In the genomic region with DNA sequence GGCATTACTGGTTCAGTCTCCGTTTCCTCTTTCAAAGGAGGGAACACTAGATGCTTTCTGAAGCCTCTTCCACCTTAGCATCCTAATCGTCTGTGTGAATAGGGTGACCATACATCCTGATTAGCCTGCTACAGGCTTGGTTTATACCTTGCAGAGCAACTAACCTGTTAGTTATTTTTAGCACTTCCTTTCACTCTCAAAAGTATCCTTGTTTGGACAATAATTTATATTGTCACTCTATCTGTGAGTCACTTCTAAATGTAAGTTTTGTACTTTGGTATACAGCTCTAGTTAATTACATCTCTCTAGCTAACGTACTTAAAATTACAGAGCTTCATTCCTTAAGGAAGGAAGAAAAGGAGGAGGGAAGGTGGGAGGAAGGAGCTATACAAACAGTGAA, we compare ENCODE assay signal across 27 cellular contexts.
"Had no signal": no experiment of that assay in that cellular context is flagged by ENCODE, and none has a peak within 500 bp of the region (broad histone marks: within the 10 kb centered on the region; RNA-seq: fewer than 3 reads in every experiment).

No MANE protein-coding gene starts in this region.

- H3K36me3 ChIP-seq: adrenal gland, brain microvascular endothelial cell had no signal

- H3K4me3 Mint-ChIP-seq: activated CD4-positive, alpha-beta memory T cell treated with anti-CD3 and anti-CD28 coated beads for 36 hours; activated naive CD4-positive, alpha-beta T cell treated with anti-CD3 and anti-CD28 coated beads for 36 hours; activated T-cell treated with anti-CD3 and anti-CD28 coated beads, Interleukin-2, amount 50 U/mL, for 4 hours; activated T-helper 1 cell treated with anti-CD3 and anti-CD28 coated beads, Interleukin-12 subunit alpha, Interleukin-12 subunit beta, Interleukin-2, Interleukin-4 antibody, amounts not matched to agents 30 ng/mL and 10 ng/mL and 1 ng/mL, durations not matched to agents 14 hours and 24 hours and 36 hours had no signal

- DNase-seq: activated CD4-positive, alpha-beta memory T cell treated with anti-CD3 and anti-CD28 coated beads for 36 hours; activated CD4-positive, alpha-beta T cell treated with anti-CD3 and anti-CD28 coated beads for 4 hours; activated CD4-positive, alpha-beta T cell treated with anti-CD3 and anti-CD28 coated beads, Interleukin-2, amount 50 U/mL, for 1 hour; activated CD8-positive, alpha-beta memory T cell treated with anti-CD3 and anti-CD28 coated beads, Interleukin-2, amount 50 U/mL, for 4 hours; activated gamma-delta T cell treated with Interleukin-2 at 50 U/mL for 16 hours; activated naive CD4-positive, alpha-beta T cell treated with anti-CD3 and anti-CD28 coated beads for 36 hours; activated T-cell treated with anti-CD3 and anti-CD28 coated beads for 4 hours; activated T-cell treated with anti-CD3 and anti-CD28 coated beads, Interleukin-2, amount 50 U/mL, for 4 hours; adrenal gland; brain microvascular endothelial cell; central memory CD4-positive, alpha-beta T cell; NCI-H1092 treated with DMSO at 0.1 percent for 48 hours; NCI-H1417; NCI-H146; NCI-H187; NCI-H2029 treated with DMSO at 0.1 percent for 48 hours; NCI-H2107; NCI-H2171; NCI-H510A; NCI-H526; NCI-H748 treated with DMSO at 0.1 percent for 48 hours; OCI-M1; Right ventricle myocardium superior; T1000 had no signal

- H3K27me3 Mint-ChIP-seq: activated CD4-positive, alpha-beta memory T cell treated with anti-CD3 and anti-CD28 coated beads for 36 hours had no signal

- H3K4me3 ChIP-seq: adrenal gland had no signal

- ATAC-seq: activated CD4-positive, CD25-positive, alpha-beta regulatory T cell treated with anti-CD3 and anti-CD28 coated beads, Interleukin-2, amount 50 U/mL, for 24 hours; activated naive CD4-positive, alpha-beta T cell treated with anti-CD3 and anti-CD28 coated beads, Interleukin-2, amount 50 U/mL, for 72 hours; activated T-cell treated with anti-CD3 and anti-CD28 coated beads, Interleukin-2, amount 50 U/mL, for 4 hours had no signal

- H3K27ac Mint-ChIP-seq: activated CD4-positive, alpha-beta memory T cell treated with anti-CD3 and anti-CD28 coated beads for 36 hours; activated naive CD4-positive, alpha-beta T cell treated with anti-CD3 and anti-CD28 coated beads for 36 hours; activated naive CD4-positive, alpha-beta T cell treated with anti-CD3 and anti-CD28 coated beads, Interleukin-2, amount 50 U/mL, for 72 hours; activated T-helper 1 cell treated with anti-CD3 and anti-CD28 coated beads, Interleukin-12 subunit alpha, Interleukin-12 subunit beta, Interleukin-2, Interleukin-4 antibody, amounts not matched to agents 30 ng/mL and 10 ng/mL and 1 ng/mL, durations not matched to agents 14 hours and 24 hours and 36 hours had no signal

- H3K9me3 Mint-ChIP-seq: activated CD4-positive, alpha-beta memory T cell treated with anti-CD3 and anti-CD28 coated beads for 36 hours; activated naive CD4-positive, alpha-beta T cell treated with anti-CD3 and anti-CD28 coated beads for 36 hours; activated naive CD4-positive, alpha-beta T cell treated with anti-CD3 and anti-CD28 coated beads, Interleukin-2, amount 50 U/mL, for 72 hours; activated T-cell treated with anti-CD3 and anti-CD28 coated beads, Interleukin-2, amount 50 U/mL, for 4 hours; activated T-helper 1 cell treated with anti-CD3 and anti-CD28 coated beads, Interleukin-12 subunit alpha, Interleukin-12 subunit beta, Interleukin-2, Interleukin-4 antibody, amounts not matched to agents 30 ng/mL and 10 ng/mL and 1 ng/mL, durations not matched to agents 14 hours and 24 hours and 36 hours had no signal

- H3K36me3 Mint-ChIP-seq: activated CD4-positive, alpha-beta memory T cell treated with anti-CD3 and anti-CD28 coated beads for 36 hours; activated naive CD4-positive, alpha-beta T cell treated with anti-CD3 and anti-CD28 coated beads, Interleukin-2, amount 50 U/mL, for 72 hours had no signal

- H3K27me3 ChIP-seq: brain microvascular endothelial cell had no signal

- H3K4me1 ChIP-seq: adrenal gland had no signal

- H3K27ac ChIP-seq: adrenal gland, brain microvascular endothelial cell had no signal
